In genomic region chr10:84493951-84494848, GRCh38 we compare ENCODE assay signal across 14 cellular contexts.
DNase-seq lines count a peak whose midpoint lies in the region; ATAC-seq, FAIRE-seq and TF ChIP-seq lines count a peak whose summit lies in the region.
"Had no signal": no experiment of that assay in that cellular context is flagged by ENCODE, and none has a peak within 500 bp of the region (broad histone marks: within the 10 kb centered on the region; RNA-seq: fewer than 3 reads in every experiment).

No MANE protein-coding gene starts in this region.

- intact Hi-C loops in heart left ventricle (cut with DNase I): no loop called here
- intact Hi-C loops in Right ventricle myocardium inferior (cut with DNase I): no loop called here

- peaks cover 34% of the 10 kb centered on the region for H3K9me3 Mint-ChIP-seq in WTC11
- no peaks in the 10 kb centered on the region for H3K9me3 Mint-ChIP-seq in stimulated activated effector memory CD8-positive, alpha-beta T cell treated with anti-CD3 and anti-CD28 coated beads, Interleukin-12 subunit alpha, Interleukin-12 subunit beta, amount 100 ng/mL, for 72 hours
- H3K9me3 Mint-ChIP-seq: activated naive CD4-positive, alpha-beta T cell treated with anti-CD3 and anti-CD28 coated beads, Interleukin-2, amount 50 U/mL, for 24 hours; IgD-negative memory B cell had no signal

- CTCF ChIA-PET in WTC11 (lab: Charles Lee): no interaction called here

- TF ChIP-seq CTCF in heart left ventricle (IDR thresholded peaks at IDR 0.05) (no peak), WTC11 (IDR thresholded peaks at IDR 0.05) (no peak)

- FAIRE-seq in urothelium cell line (lab: Jason Lieb, UNC): no peak
- FAIRE-seq: endometrium had no signal

- ATAC-seq in heart left ventricle: peak in 3 of 4 donors; percentile 22 to 42 (median 39)
- ATAC-seq in Right ventricle myocardium inferior: no peak
- ATAC-seq in WTC11: peak; percentile 39; the same call in 1 of the 2 replicates
- no peak for ATAC-seq in stimulated activated effector memory CD8-positive, alpha-beta T cell treated with anti-CD3 and anti-CD28 coated beads, Interleukin-12 subunit alpha, Interleukin-12 subunit beta, amount 100 ng/mL, for 72 hours
- ATAC-seq: left lobe of liver had no signal

- H3K9me3 ChIP-seq in heart left ventricle: peaks cover 0 to 6% (median 0%) of the 10 kb centered on the region in 12 donors

- no peaks in the 10 kb centered on the region; the same call in 1 of the 2 replicates for H3K27me3 Mint-ChIP-seq in WTC11 (ENCODE audit: low read depth)
- H3K27me3 Mint-ChIP-seq: activated naive CD4-positive, alpha-beta T cell treated with anti-CD3 and anti-CD28 coated beads, Interleukin-2, amount 50 U/mL, for 24 hours; IgD-negative memory B cell had no signal

- peak overlapping the region in 1 of 12 donors; percentile 48 for H3K27ac ChIP-seq in heart left ventricle

- H3K36me3 ChIP-seq in heart left ventricle: peaks cover 0 to 15% (median 0%) of the 10 kb centered on the region in 9 donors

- peaks cover 0 to 26% (median 12%) of the 10 kb centered on the region in 12 donors for H3K4me1 ChIP-seq in heart left ventricle

- H3K4me3 ChIP-seq in heart left ventricle: no peak overlapping the region

- no peak for DNase-seq in heart left ventricle
- DNase-seq in Right ventricle myocardium inferior (ENCODE audit: missing footprints): no peak
- no peak for DNase-seq in WTC11 (ENCODE audit: low spot score)
- peak; percentile 20 for DNase-seq in foreskin melanocyte
- peak; percentile 48 for DNase-seq in urothelium cell line (ENCODE audit: low spot score)
- DNase-seq in stimulated activated CD8-positive, alpha-beta memory T cell treated with anti-CD3 and anti-CD28 coated beads, Interleukin-4, amount 100 ng/mL, for 48 hours: no peak
- no peak for DNase-seq in stimulated activated effector memory CD8-positive, alpha-beta T cell treated with anti-CD3 and anti-CD28 coated beads, Interleukin-12 subunit alpha, Interleukin-12 subunit beta, amount 100 ng/mL, for 72 hours (ENCODE audit: low spot score in 2 of 2)
- no peak for DNase-seq in activated T-cell treated with anti-CD3 and anti-CD28 coated beads, Interleukin-2, amount 50 U/mL, for 48 hours
- DNase-seq: NCI-H345, right cardiac atrium had no signal

- H3K27ac Mint-ChIP-seq in WTC11: no peak overlapping the region
- H3K27ac Mint-ChIP-seq in stimulated activated effector memory CD8-positive, alpha-beta T cell treated with anti-CD3 and anti-CD28 coated beads, Interleukin-12 subunit alpha, Interleukin-12 subunit beta, amount 100 ng/mL, for 72 hours: no peak overlapping the region
- H3K27ac Mint-ChIP-seq: activated naive CD4-positive, alpha-beta T cell treated with anti-CD3 and anti-CD28 coated beads, Interleukin-2, amount 50 U/mL, for 24 hours; IgD-negative memory B cell had no signal

- H3K36me3 Mint-ChIP-seq in WTC11: peaks cover 32% of the 10 kb centered on the region
- peaks cover 39% of the 10 kb centered on the region for H3K36me3 Mint-ChIP-seq in stimulated activated effector memory CD8-positive, alpha-beta T cell treated with anti-CD3 and anti-CD28 coated beads, Interleukin-12 subunit alpha, Interleukin-12 subunit beta, amount 100 ng/mL, for 72 hours

- no peaks in the 10 kb centered on the region for H3K27me3 ChIP-seq in heart left ventricle

- 72 to 76% (median 76%) methylated on average over 7 to 9 of the region's 9 CpGs for WGBS in heart left ventricle, 4 donors

- POLR2A ChIA-PET in WTC11 (lab: Charles Lee): no interaction called here

- TF ChIP-seq POLR2A in heart left ventricle (IDR thresholded peaks at IDR 0.05): no peak

- H3K4me3 Mint-ChIP-seq in WTC11: no peak overlapping the region
- H3K4me3 Mint-ChIP-seq in stimulated activated effector memory CD8-positive, alpha-beta T cell treated with anti-CD3 and anti-CD28 coated beads, Interleukin-12 subunit alpha, Interleukin-12 subunit beta, amount 100 ng/mL, for 72 hours: no peak overlapping the region
- H3K4me3 Mint-ChIP-seq: activated naive CD4-positive, alpha-beta T cell treated with anti-CD3 and anti-CD28 coated beads, Interleukin-2, amount 50 U/mL, for 24 hours; IgD-negative memory B cell had no signal

- H3K4me1 Mint-ChIP-seq in WTC11: peaks cover 17% of the 10 kb centered on the region
- H3K4me1 Mint-ChIP-seq in stimulated activated effector memory CD8-positive, alpha-beta T cell treated with anti-CD3 and anti-CD28 coated beads, Interleukin-12 subunit alpha, Interleukin-12 subunit beta, amount 100 ng/mL, for 72 hours: peaks cover 37% of the 10 kb centered on the region

TF ChIP-seq in WTC11, 78 proteins besides CTCF, POLR2A, EP300 and RAD21 (continues in another document):
- TF ChIP-seq ZSCAN18 (CRISPR knock-in tag; IDR thresholded peaks at IDR 0.05) (no peak), NR3C1 (CRISPR knock-in tag; conservative IDR thresholded peaks at IDR 0.05; ENCODE audit: low read depth) (no peak), ZNF532 (CRISPR knock-in tag; IDR thresholded peaks at IDR 0.05; ENCODE audit: borderline replicate concordance) (no peak), NFE2L1 (CRISPR knock-in tag; IDR thresholded peaks at IDR 0.05) (no peak), E2F4 (CRISPR knock-in tag; IDR thresholded peaks at IDR 0.05; ENCODE audit: borderline replicate concordance, low read depth) (no peak), CDX4 (CRISPR knock-in tag; IDR thresholded peaks at IDR 0.05; ENCODE audit: borderline replicate concordance) (no peak), ZNF423 (CRISPR knock-in tag; IDR thresholded peaks at IDR 0.05) (no peak), ZNF219 (CRISPR knock-in tag; IDR thresholded peaks at IDR 0.05; ENCODE audit: borderline replicate concordance) (no peak)

Comparison
In these comparisons a context has a peak if more than half of its experiments do, and no peak if none do; other contexts are left out.
1. ATAC-seq: peak in heart left ventricle (3 of 4) and WTC11 (single experiment); none in Right ventricle myocardium inferior (single experiment) and stimulated activated effector memory CD8-positive, alpha-beta T cell treated with anti-CD3 and anti-CD28 coated beads, Interleukin-12 subunit alpha, Interleukin-12 subunit beta, amount 100 ng/mL, for 72 hours (single experiment).
2. DNase-seq: peak in foreskin melanocyte (single experiment) and urothelium cell line (single experiment); none in heart left ventricle (0 of 5), Right ventricle myocardium inferior (single experiment), WTC11 (single experiment), stimulated activated CD8-positive, alpha-beta memory T cell treated with anti-CD3 and anti-CD28 coated beads, Interleukin-4, amount 100 ng/mL, for 48 hours (single experiment), stimulated activated effector memory CD8-positive, alpha-beta T cell treated with anti-CD3 and anti-CD28 coated beads, Interleukin-12 subunit alpha, Interleukin-12 subunit beta, amount 100 ng/mL, for 72 hours (0 of 2) and activated T-cell treated with anti-CD3 and anti-CD28 coated beads, Interleukin-2, amount 50 U/mL, for 48 hours (0 of 2).